ENCODE assay signal across 35 cellular contexts in the genomic region with DNA sequence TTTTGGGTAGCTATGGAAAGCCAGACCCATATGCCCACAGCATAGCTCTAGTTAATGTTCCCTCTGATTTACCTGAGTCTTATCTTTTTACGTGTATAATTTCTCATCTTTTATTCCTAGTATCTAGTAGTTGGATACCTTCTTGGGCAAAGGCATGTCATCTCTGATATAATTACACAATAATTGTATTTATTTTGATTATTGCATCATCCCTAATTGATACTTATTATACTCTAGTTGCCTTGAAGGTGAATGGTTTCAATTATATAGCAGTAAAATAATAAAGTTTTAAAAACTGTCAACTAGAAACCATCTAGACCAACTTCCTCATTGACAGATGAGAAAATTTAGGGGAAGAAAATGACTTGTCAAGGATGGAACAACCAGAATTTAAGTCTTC.
"Had no signal": no experiment of that assay in that cellular context is flagged by ENCODE, and none has a peak within 500 bp of the region (broad histone marks: within the 10 kb centered on the region; RNA-seq: fewer than 3 reads in every experiment).

No MANE protein-coding gene starts in this region.

- H3K36me3 ChIP-seq: MG63 had no signal

- DNase-seq: Karpas-422, Kasumi-1, MG63, MM.1S, MV-4-11, NCI-H1048, NCI-H1092, NCI-H1092 treated with DMSO at 0.1 percent for 48 hours, NCI-H1105, NCI-H1105 treated with DMSO at 0.1 percent for 48 hours, NCI-H1417, NCI-H1417 treated with DMSO at 0.1 percent for 48 hours, NCI-H1436, NCI-H1436 treated with DMSO at 0.1 percent for 48 hours, NCI-H146, NCI-H1694, NCI-H1694 treated with DMSO at 0.1 percent for 48 hours, NCI-H187, NCI-H187 treated with DMSO at 0.1 percent for 48 hours, NCI-H1930, NCI-H2029, NCI-H2029 treated with DMSO at 0.1 percent for 48 hours, NCI-H2081, NCI-H2081 treated with DMSO at 0.1 percent for 48 hours, NCI-H2107, NCI-H2171, NCI-H2171 treated with DMSO at 0.1 percent for 48 hours, NCI-H2227 treated with DMSO at 0.1 percent for 48 hours, NCI-H226, NCI-H345, NCI-H446, NCI-H446 treated with DMSO at 0.1 percent for 48 hours, NCI-H510A, NCI-H510A treated with DMSO at 0.1 percent for 48 hours, NCI-H524 had no signal

- H3K4me3 ChIP-seq: MG63 had no signal

- H3K27me3 ChIP-seq: MG63 had no signal

- H3K9me3 ChIP-seq: MG63 had no signal
